Comparison of ENCODE assay signal across 15 cellular contexts in genomic region chr7:139675127-139676110, GRCh38.
DNase-seq lines count a peak whose midpoint lies in the region; ATAC-seq, FAIRE-seq and TF ChIP-seq lines count a peak whose summit lies in the region.
"Had no signal": no experiment of that assay in that cellular context is flagged by ENCODE, and none has a peak within 500 bp of the region (broad histone marks: within the 10 kb centered on the region; RNA-seq: fewer than 3 reads in every experiment).

No MANE protein-coding gene starts in this region.

- CTCF ChIA-PET in AG04450 (lab: Charles Lee) = no interaction called here

- H3K27ac ChIP-seq in AG04450 (ENCODE audit: low read depth, low read length) (peak overlapping the region; percentile 42), right lobe of liver (peak overlapping the region; percentile 43 to 65 (median 55)), small intestine (ENCODE audit: low read depth in 1 of 2, low read length in 1 of 2) (no peak overlapping the region)
- H3K27ac ChIP-seq: esophagus squamous epithelium, suprapubic skin had no signal

- H3K4me1 ChIP-seq in adipocyte (ENCODE audit: control insufficient read depth, insufficient read depth, low read length) (peaks cover 14% of the 10 kb centered on the region), right lobe of liver (peaks cover 0 to 75% (median 32%) of the 10 kb centered on the region in 4 donors), small intestine (ENCODE audit: control insufficient read depth in 2 of 2, insufficient read depth in 1 of 2, low read depth in 1 of 2, low read length in 1 of 2) (peaks cover 0 to 2% of the 10 kb centered on the region in 2 donors)

- no peaks in the 10 kb centered on the region; the same call in 1 of the 2 replicates for H3K36me3 ChIP-seq in GM06990 (ENCODE audit: control insufficient read depth, insufficient read depth, low read length)
- H3K36me3 ChIP-seq in adipocyte (ENCODE audit: control insufficient read depth, insufficient read depth, low read length, severe bottlenecking) = peaks cover 26% of the 10 kb centered on the region
- H3K36me3 ChIP-seq in right lobe of liver = no peaks in the 10 kb centered on the region
- H3K36me3 ChIP-seq in small intestine (ENCODE audit: control insufficient read depth in 2 of 2, insufficient read depth in 2 of 2, low read length in 2 of 2) = no peaks in the 10 kb centered on the region
- H3K36me3 ChIP-seq: suprapubic skin had no signal

- H3K27ac Mint-ChIP-seq in effector memory CD8-positive, alpha-beta T cell = no peak overlapping the region

- H3K27me3 ChIP-seq in AG04450 (ENCODE audit: control insufficient read depth, insufficient read depth, low read length) (no peaks in the 10 kb centered on the region), GM06990 (replicated peaks; ENCODE audit: control insufficient read depth, insufficient read depth, low read length) (no peaks in the 10 kb centered on the region), adipocyte (replicated peaks; ENCODE audit: control insufficient read depth, insufficient read depth, low read length) (no peaks in the 10 kb centered on the region), right lobe of liver (no peaks in the 10 kb centered on the region), small intestine (ENCODE audit: control insufficient read depth in 2 of 2, insufficient read depth in 2 of 2, low read length in 2 of 2) (no peaks in the 10 kb centered on the region)
- H3K27me3 ChIP-seq: esophagus squamous epithelium, suprapubic skin had no signal

- DNase-seq in AG04450 (ENCODE audit: low read depth, low spot score) (no peak), GM06990 (ENCODE audit: extremely low read depth, insufficient read length) (peak; percentile 37), adipocyte (ENCODE audit: low read depth) (peak; percentile 51), right lobe of liver (peak in 1 of 3 donors; percentile 73), HK-2 (ENCODE audit: unreplicated experiment) (no peak), small intestine (no peak)
- no peak for DNase-seq in effector memory CD8-positive, alpha-beta T cell
- DNase-seq: activated CD8-positive, alpha-beta T cell treated with anti-CD3 and anti-CD28 coated beads, Interleukin-2, amount 10 ng/mL, durations not matched to agents 7 days and 5 days; amniotic stem cell; esophagus squamous epithelium; NCI-H774; stimulated activated CD4-positive, alpha-beta T cell treated with anti-CD3 and anti-CD28 coated beads, Interleukin-2, amount 100 ng/mL, for 48 hours had no signal

- no peaks in the 10 kb centered on the region for H3K36me3 Mint-ChIP-seq in effector memory CD8-positive, alpha-beta T cell (ENCODE audit: insufficient read depth)

- no peaks in the 10 kb centered on the region for H3K9me3 ChIP-seq in AG04450 (ENCODE audit: control insufficient read depth, insufficient read depth, low read length)
- no peaks in the 10 kb centered on the region for H3K9me3 ChIP-seq in adipocyte (ENCODE audit: control insufficient read depth, low read length)
- no peaks in the 10 kb centered on the region for H3K9me3 ChIP-seq in right lobe of liver
- no peaks in the 10 kb centered on the region for H3K9me3 ChIP-seq in small intestine (ENCODE audit: control insufficient read depth, low read depth)
- H3K9me3 ChIP-seq: esophagus squamous epithelium, suprapubic skin had no signal

- no peak for FAIRE-seq in small intestine (lab: Jason Lieb, UNC)

- H3K27me3 Mint-ChIP-seq in effector memory CD8-positive, alpha-beta T cell = no peaks in the 10 kb centered on the region

- H3K4me3 ChIP-seq in AG04450 (ENCODE audit: low read depth, low read length) = no peak overlapping the region
- no peak overlapping the region for H3K4me3 ChIP-seq in GM06990 (replicated peaks; ENCODE audit: low read depth, low read length)
- H3K4me3 ChIP-seq in adipocyte (ENCODE audit: low read length) = no peak overlapping the region
- H3K4me3 ChIP-seq in right lobe of liver = no peak overlapping the region
- no peak overlapping the region for H3K4me3 ChIP-seq in small intestine (ENCODE audit: low read depth in 1 of 2, low read length in 2 of 2)
- H3K4me3 ChIP-seq: esophagus squamous epithelium, suprapubic skin had no signal

- no peak for TF ChIP-seq POLR2A in right lobe of liver (IDR thresholded peaks at IDR 0.05)

- POLR2A ChIA-PET in AG04450 (lab: Yijun Ruan, JAX) = no interaction called here

- H3K4me1 Mint-ChIP-seq in effector memory CD8-positive, alpha-beta T cell (ENCODE audit: low read depth in 2 of 2) = peaks cover 12 to 18% of the 10 kb centered on the region in 2 donors

- H3K9ac ChIP-seq in adipocyte (ENCODE audit: low read length) = no peak overlapping the region

- ATAC-seq in right lobe of liver (peak; percentile 79 to 87 (median 82)), HG03439 (IDR thresholded peaks at IDR 0.05; ENCODE audit: unreplicated experiment) (no peak)
- ATAC-seq in effector memory CD8-positive, alpha-beta T cell (replicated peaks) = no peak
- ATAC-seq: activated CD8-positive, alpha-beta T cell treated with anti-CD3 and anti-CD28 coated beads, Interleukin-2, amount 10 ng/mL, durations not matched to agents 7 days and 5 days had no signal

- H3K9me3 Mint-ChIP-seq in effector memory CD8-positive, alpha-beta T cell = no peaks in the 10 kb centered on the region

- TF ChIP-seq CTCF in AG04450 (IDR thresholded peaks at IDR 0.05; ENCODE audit: low read depth, low read length) = no peak
- TF ChIP-seq CTCF in GM06990 (IDR thresholded peaks at IDR 0.05; ENCODE audit: insufficient read depth, low read length, poor library complexity, severe bottlenecking) = no peak
- no peak for TF ChIP-seq CTCF in right lobe of liver (IDR thresholded peaks at IDR 0.05)

- intact Hi-C loops in right lobe of liver (cut with DNase I) = no loop called here

- whole genome bisulfite sequencing in right lobe of liver (ENCODE audit: insufficient coverage, low coverage, low lambda C conversion rate, missing lambda C conversion rate) = 41% methylated on average over 11 of the region's 12 CpGs
- WGBS in small intestine, 3 donors = 72 to 88% (median 83%) methylated on average over 12 of the region's 12 CpGs

- H3K4me3 Mint-ChIP-seq in effector memory CD8-positive, alpha-beta T cell = no peak overlapping the region
- H3K4me3 Mint-ChIP-seq: activated CD8-positive, alpha-beta T cell treated with anti-CD3 and anti-CD28 coated beads, Interleukin-2, amount 10 ng/mL, durations not matched to agents 7 days and 5 days; neural crest cell had no signal

Comparison
In these comparisons a context has a peak if more than half of its experiments do, and no peak if none do; other contexts are left out.
1. DNase-seq: peak in GM06990 (single experiment) and adipocyte (single experiment); none in AG04450 (single experiment), effector memory CD8-positive, alpha-beta T cell (0 of 3), HK-2 (single experiment) and small intestine (single experiment).
2. H3K27ac ChIP-seq: peak in AG04450 (single experiment) and right lobe of liver (3 of 3); none in small intestine (0 of 2).
3. ATAC-seq: peak in right lobe of liver (4 of 4); none in effector memory CD8-positive, alpha-beta T cell (single experiment) and HG03439 (single experiment).